13 cellular contexts compared by ENCODE assay signal in genomic region chr17:69828087-69828486, GRCh38.
DNase-seq lines count a peak whose midpoint lies in the region; ATAC-seq and TF ChIP-seq lines count a peak whose summit lies in the region.
"Had no signal": no experiment of that assay in that cellular context is flagged by ENCODE, and none has a peak within 500 bp of the region (broad histone marks: within the 10 kb centered on the region; RNA-seq: fewer than 3 reads in every experiment).

No MANE protein-coding gene starts in this region.

- H3K36me3 Mint-ChIP-seq in Caco-2 (ENCODE audit: insufficient read depth, unreplicated experiment), result no peaks in the 10 kb centered on the region

- intact Hi-C loops in Right ventricle myocardium superior (cut with DNase I), result no loop called here
- intact Hi-C loops in left ventricle myocardium inferior (cut with micrococcal nuclease), result no loop called here
- intact Hi-C loops in Caco-2 (cut with micrococcal nuclease; ENCODE audit: unreplicated experiment), result no loop called here

- no peak overlapping the region for H3K4me3 Mint-ChIP-seq in Caco-2 (ENCODE audit: unreplicated experiment)
- H3K4me3 Mint-ChIP-seq: nephron; T-helper 2 cell treated with Interferon-gamma antibody and Interleukin-4, amounts not matched to agents 5 μg/mL and 100 μg/mL, for 36 hours had no signal

- POLR2A ChIA-PET in Caco-2 (lab: Charles Lee), result no interaction called here

- H3K27ac ChIP-seq in right atrium auricular region, result no peak overlapping the region
- no peak overlapping the region for H3K27ac ChIP-seq in brain microvascular endothelial cell
- H3K27ac ChIP-seq in left ventricle myocardium inferior (replicated peaks), result peak overlapping the region; percentile 30
- H3K27ac ChIP-seq in thoracic aorta, result no peak overlapping the region
- H3K27ac ChIP-seq: foreskin keratinocyte had no signal

- in situ Hi-C loops in brain microvascular endothelial cell (cut with HindIII; ENCODE audit: low pct_ligation_motif_present, low sequenced_read_pairs), result no loop called here

- H3K36me3 ChIP-seq in right atrium auricular region, result no peaks in the 10 kb centered on the region
- H3K36me3 ChIP-seq in brain microvascular endothelial cell (replicated peaks), result no peaks in the 10 kb centered on the region
- no peaks in the 10 kb centered on the region for H3K36me3 ChIP-seq in left ventricle myocardium inferior
- no peaks in the 10 kb centered on the region for H3K36me3 ChIP-seq in thoracic aorta
- H3K36me3 ChIP-seq in Caco-2 (ENCODE audit: control insufficient read depth, insufficient read depth, low read length), result no peaks in the 10 kb centered on the region

- H3K4me3 ChIP-seq in right atrium auricular region (no peak overlapping the region), brain microvascular endothelial cell (ENCODE audit: low read depth, low read length) (no peak overlapping the region), left ventricle myocardium inferior (no peak overlapping the region), thoracic aorta (no peak overlapping the region), Caco-2 (ENCODE audit: low read depth, low read length) (no peak overlapping the region)

- H3K9me3 ChIP-seq in right atrium auricular region, result no peaks in the 10 kb centered on the region
- no peaks in the 10 kb centered on the region for H3K9me3 ChIP-seq in left ventricle myocardium inferior (replicated peaks)
- no peaks in the 10 kb centered on the region for H3K9me3 ChIP-seq in thoracic aorta
- H3K9me3 ChIP-seq in Caco-2, result no peaks in the 10 kb centered on the region

- no peak for TF ChIP-seq CTCF in right atrium auricular region (IDR thresholded peaks at IDR 0.05)
- no peak for TF ChIP-seq CTCF in brain microvascular endothelial cell (IDR thresholded peaks at IDR 0.05; ENCODE audit: low read depth, low read length, missing control alignments)
- TF ChIP-seq CTCF in left ventricle myocardium inferior (IDR thresholded peaks at IDR 0.05; ENCODE audit: borderline replicate concordance), result no peak
- no peak for TF ChIP-seq CTCF in thoracic aorta (IDR thresholded peaks at IDR 0.05)
- TF ChIP-seq CTCF in Caco-2 (IDR thresholded peaks at IDR 0.05; ENCODE audit: insufficient read depth in 1 of 2, low read depth in 1 of 2, low read length in 1 of 2, severe bottlenecking in 1 of 2, unreplicated experiment in 1 of 2), result no peak

- CTCF ChIA-PET in Caco-2 (lab: Charles Lee), result no interaction called here

- no peaks in the 10 kb centered on the region for H3K27me3 ChIP-seq in right atrium auricular region
- H3K27me3 ChIP-seq in brain microvascular endothelial cell (replicated peaks), result no peaks in the 10 kb centered on the region
- no peaks in the 10 kb centered on the region for H3K27me3 ChIP-seq in left ventricle myocardium inferior (ENCODE audit: low read depth)
- no peaks in the 10 kb centered on the region for H3K27me3 ChIP-seq in thoracic aorta (replicated peaks; ENCODE audit: insufficient read depth)
- no peaks in the 10 kb centered on the region for H3K27me3 ChIP-seq in Caco-2 (replicated peaks; ENCODE audit: control insufficient read depth, insufficient read depth, low read length)
- H3K27me3 ChIP-seq: foreskin keratinocyte had no signal

- DNase-seq in Right ventricle myocardium superior (peak; percentile 40), right atrium auricular region (ENCODE audit: low spot score) (no peak), brain microvascular endothelial cell (peak; percentile 9), left ventricle myocardium inferior (peak; percentile 44), thoracic aorta (ENCODE audit: low spot score) (no peak), Caco-2 (no peak)
- no peak for DNase-seq in stimulated activated naive CD4-positive, alpha-beta T cell (lab: John Stamatoyannopoulos, UW)
- DNase-seq: caudate nucleus, foreskin keratinocyte, left colon had no signal

- H3K4me1 ChIP-seq in right atrium auricular region, result peaks cover 0 to 13% of the 10 kb centered on the region in 2 donors
- H3K4me1 ChIP-seq in left ventricle myocardium inferior, result peaks cover 19% of the 10 kb centered on the region
- peaks cover 5 to 10% of the 10 kb centered on the region in 2 donors for H3K4me1 ChIP-seq in thoracic aorta (ENCODE audit: control insufficient read depth in 1 of 2, low read depth in 2 of 2)
- H3K4me1 ChIP-seq in Caco-2, result no peaks in the 10 kb centered on the region
- H3K4me1 ChIP-seq: foreskin keratinocyte had no signal

- peaks cover 13% of the 10 kb centered on the region for H3K9me3 Mint-ChIP-seq in Caco-2 (ENCODE audit: unreplicated experiment)

- no peak overlapping the region for H3K27ac Mint-ChIP-seq in Caco-2 (ENCODE audit: unreplicated experiment)
- H3K27ac Mint-ChIP-seq: nephron; T-helper 2 cell treated with Interferon-gamma antibody and Interleukin-4, amounts not matched to agents 5 μg/mL and 100 μg/mL, for 36 hours had no signal

- BruUV-seq in Caco-2 (replicated peaks; lab: Mats Ljungman, UMichigan), result no TSS peak

- peaks cover 3% of the 10 kb centered on the region for H3K27me3 Mint-ChIP-seq in Caco-2 (ENCODE audit: insufficient read depth, unreplicated experiment)

- ATAC-seq in Right ventricle myocardium superior (ENCODE audit: poor library complexity) (peak; percentile 75), thoracic aorta (ENCODE audit: insufficient number of reproducible peaks, low FRiP score, low read depth) (peak; percentile 55), GM19463 (IDR thresholded peaks at IDR 0.05; ENCODE audit: unreplicated experiment) (no peak)
- ATAC-seq: foreskin keratinocyte, left colon had no signal

- no peaks in the 10 kb centered on the region for H3K4me1 Mint-ChIP-seq in Caco-2 (ENCODE audit: low read depth, unreplicated experiment)
- H3K4me1 Mint-ChIP-seq: nephron had no signal

Comparison
In these comparisons a context has a peak if more than half of its experiments do, and no peak if none do; other contexts are left out.
1. DNase-seq: peak in Right ventricle myocardium superior (single experiment), brain microvascular endothelial cell (single experiment) and left ventricle myocardium inferior (single experiment); none in right atrium auricular region (single experiment), thoracic aorta (single experiment), Caco-2 (0 of 2) and stimulated activated naive CD4-positive, alpha-beta T cell (0 of 6).